Comparison of ENCODE assay signal across 17 cellular contexts in the genomic region with DNA sequence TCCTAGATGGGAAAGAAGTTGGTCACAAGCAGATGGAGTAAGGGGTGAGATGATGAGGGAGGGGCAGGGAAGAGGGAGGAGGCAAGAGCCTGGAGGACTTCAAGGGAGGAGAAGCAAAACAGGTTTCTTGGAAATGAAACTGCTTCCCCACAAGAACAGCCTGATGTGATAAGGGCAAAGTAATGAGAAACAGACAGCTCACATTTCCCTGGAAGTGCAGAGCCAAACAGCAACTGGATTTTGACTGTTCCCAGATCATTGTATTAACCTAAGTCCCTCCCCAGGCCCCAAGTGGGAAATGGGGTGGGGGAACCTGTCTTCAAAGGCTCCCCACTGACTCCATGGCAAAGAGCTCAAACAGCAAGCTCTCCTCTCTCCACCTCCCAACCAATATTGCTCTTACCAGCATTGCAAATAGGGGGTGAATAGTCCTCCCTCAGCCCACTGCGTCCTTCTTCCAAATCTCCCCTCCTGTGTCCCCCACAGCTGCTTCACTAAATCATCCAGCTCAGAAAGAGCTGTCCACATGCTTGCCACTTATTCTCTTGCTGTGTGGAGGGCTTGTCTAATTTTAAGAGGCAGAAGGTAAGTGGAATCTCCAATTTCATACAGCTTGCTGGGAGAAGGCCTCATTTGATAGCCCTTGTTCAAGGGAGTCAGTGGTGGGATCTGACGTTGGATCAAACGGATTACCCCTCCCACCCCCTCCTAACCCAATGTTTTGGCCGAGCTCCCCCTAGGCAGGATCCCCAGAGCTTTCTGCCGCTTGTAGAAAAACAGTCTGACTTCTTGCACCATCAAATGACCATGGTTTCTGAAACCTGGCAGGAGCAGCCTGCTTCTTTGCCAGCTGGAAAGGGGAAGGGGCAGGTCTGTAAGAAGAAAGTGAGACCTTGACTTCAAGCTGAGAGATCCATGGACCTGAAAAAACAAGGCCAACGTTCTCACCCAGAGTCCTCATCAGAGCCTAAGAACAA. TPM values are rescaled to one million over a fixed set of nuclear protein-coding genes. Genes with fewer than 3 reads are reported as not detected.
A peak's percentile ranks its signal among the peaks of the same experiment; 100 is the strongest.
DNase-seq lines count a peak whose midpoint lies in the region; ATAC-seq and TF ChIP-seq lines count a peak whose summit lies in the region.
"Had no signal": no experiment of that assay in that cellular context is flagged by ENCODE, and none has a peak within 500 bp of the region (broad histone marks: within the 10 kb centered on the region; RNA-seq: fewer than 3 reads in every experiment).

No MANE protein-coding gene starts in this region.

- peaks cover 10% of the 10 kb centered on the region for H3K27me3 Mint-ChIP-seq in activated CD4-positive, alpha-beta memory T cell treated with anti-CD3 and anti-CD28 coated beads for 36 hours

- no peaks in the 10 kb centered on the region for H3K36me3 Mint-ChIP-seq in activated CD4-positive, alpha-beta memory T cell treated with anti-CD3 and anti-CD28 coated beads for 36 hours

- H3K79me2 ChIP-seq in trophoblast cell (ENCODE audit: control insufficient read depth, insufficient read depth, low read length, poor library complexity), result no peaks in the 10 kb centered on the region

- H3K4ac ChIP-seq in trophoblast cell (ENCODE audit: low read depth, low read length), result no peak overlapping the region

- no peak overlapping the region for H2BK5ac ChIP-seq in trophoblast cell (ENCODE audit: low read depth, low read length, poor library complexity)

- no peak overlapping the region for H3K18ac ChIP-seq in trophoblast cell (ENCODE audit: low read length)

- no peak overlapping the region for H3K14ac ChIP-seq in trophoblast cell (ENCODE audit: low read length)

- H3K9me3 Mint-ChIP-seq in activated CD4-positive, alpha-beta memory T cell treated with anti-CD3 and anti-CD28 coated beads for 36 hours, result no peaks in the 10 kb centered on the region
- H3K9me3 Mint-ChIP-seq: activated T-helper 2 cell treated with anti-CD3 and anti-CD28 coated beads, Interferon-gamma antibody, Interleukin-2, Interleukin-4, amounts not matched to agents 10 μg/mL and 5 μg/mL and 100 μg/mL, durations not matched to agents 14 hours and 24 hours and 36 hours had no signal

- no peak overlapping the region for H2AK5ac ChIP-seq in trophoblast cell (ENCODE audit: low read length)

- H3K9ac ChIP-seq in trophoblast cell (ENCODE audit: low read length), result no peak overlapping the region

- CTCF ChIA-PET in activated CD4-positive, alpha-beta memory T cell treated with anti-CD3 and anti-CD28 coated beads for 36 hours (lab: Charles Lee), result interaction anchor here (0.6 to 1.7 kb wide), 3 partner anchors 34 to 575 kb away, joined by 3 to 7 read pairs (median 6); no protein-coding TSS in a partner anchor

- no peak for TF ChIP-seq POLR2A in vagina (IDR thresholded peaks at IDR 0.05)

- H3K27ac ChIP-seq in muscle layer of duodenum (ENCODE audit: low read length) (peak overlapping the region; percentile 31), vagina (peak overlapping the region; percentile 25), trophoblast cell (ENCODE audit: low read depth, low read length) (no peak overlapping the region)
- H3K27ac ChIP-seq: HL-60 had no signal

- no peak overlapping the region for H3K27ac Mint-ChIP-seq in activated CD4-positive, alpha-beta memory T cell treated with anti-CD3 and anti-CD28 coated beads for 36 hours
- H3K27ac Mint-ChIP-seq: activated T-helper 2 cell treated with anti-CD3 and anti-CD28 coated beads, Interferon-gamma antibody, Interleukin-2, Interleukin-4, amounts not matched to agents 10 μg/mL and 5 μg/mL and 100 μg/mL, durations not matched to agents 14 hours and 24 hours and 36 hours had no signal

- DNase-seq in NCI-H510A treated with DMSO at 0.1 percent for 48 hours (lab: John Stamatoyannopoulos, UW), result peak; percentile 57
- no peak for DNase-seq in NCI-H510A (lab: John Stamatoyannopoulos, UW)
- DNase-seq in fibroblast of mammary gland (ENCODE audit: low read depth), result peak; percentile 40
- DNase-seq in vagina (ENCODE audit: extremely low spot score in 2 of 2), result no peak
- no peak for DNase-seq in activated CD4-positive, alpha-beta memory T cell treated with anti-CD3 and anti-CD28 coated beads for 36 hours
- no peak for DNase-seq in trophoblast cell
- DNase-seq: activated CD4-positive, alpha-beta T cell treated with anti-CD3 and anti-CD28 coated beads, Interleukin-2, amount 50 U/mL, for 1 hour; caudate nucleus; NCI-H2171 treated with DMSO at 0.1 percent for 48 hours; retina; T-helper 1 cell had no signal

- intact Hi-C loops in vagina (cut with DNase I), result no loop called here
- intact Hi-C loops in activated CD4-positive, alpha-beta memory T cell treated with anti-CD3 and anti-CD28 coated beads for 36 hours (cut with micrococcal nuclease), result no loop called here

- H3K4me3 ChIP-seq in fibroblast of mammary gland (ENCODE audit: control insufficient read depth, low read depth, low read length), result no peak overlapping the region
- no peak overlapping the region for H3K4me3 ChIP-seq in muscle layer of duodenum (ENCODE audit: low read depth in 1 of 2, low read length in 2 of 2)
- no peak overlapping the region for H3K4me3 ChIP-seq in vagina
- no peak overlapping the region for H3K4me3 ChIP-seq in trophoblast cell (ENCODE audit: low read depth, low read length)

- H3K79me1 ChIP-seq in trophoblast cell (ENCODE audit: low read length), result no peaks in the 10 kb centered on the region

- H3K4me1 ChIP-seq in muscle layer of duodenum (ENCODE audit: control insufficient read depth in 1 of 2, insufficient read depth in 2 of 2, low read length in 2 of 2), result peaks cover 0 to 3% of the 10 kb centered on the region in 2 donors
- peaks cover 7% of the 10 kb centered on the region for H3K4me1 ChIP-seq in vagina
- H3K4me1 ChIP-seq in trophoblast cell (ENCODE audit: control insufficient read depth in 1 of 2, insufficient read depth in 2 of 2, low read length in 2 of 2), result peaks cover 3 to 7% of the 10 kb centered on the region in 2 experiments

- no peak overlapping the region for H3K23ac ChIP-seq in trophoblast cell (ENCODE audit: low read length)

- H3K4me2 ChIP-seq in trophoblast cell (ENCODE audit: low read length), result no peak overlapping the region

- H3K27me3 ChIP-seq in muscle layer of duodenum (ENCODE audit: low read depth, low read length) (no peaks in the 10 kb centered on the region), vagina (no peaks in the 10 kb centered on the region), trophoblast cell (ENCODE audit: insufficient read depth, low read length) (no peaks in the 10 kb centered on the region)

- TF ChIP-seq CTCF in fibroblast of mammary gland (conservative IDR thresholded peaks at IDR 0.05; ENCODE audit: control insufficient read depth, insufficient read depth, low read depth, low read length) (no peak), vagina (IDR thresholded peaks at IDR 0.05) (no peak)

- H3K4me3 Mint-ChIP-seq in activated CD4-positive, alpha-beta memory T cell treated with anti-CD3 and anti-CD28 coated beads for 36 hours, result no peak overlapping the region

- POLR2A ChIA-PET in activated CD4-positive, alpha-beta memory T cell treated with anti-CD3 and anti-CD28 coated beads for 36 hours (lab: Charles Lee), result no interaction called here

- no peaks in the 10 kb centered on the region for H3K36me3 ChIP-seq in muscle layer of duodenum (ENCODE audit: control insufficient read depth in 1 of 2, insufficient read depth in 2 of 2, low read length in 2 of 2)
- H3K36me3 ChIP-seq in vagina, result no peaks in the 10 kb centered on the region
- H3K36me3 ChIP-seq in trophoblast cell (ENCODE audit: control insufficient read depth in 1 of 2, insufficient read depth in 2 of 2, low read length in 2 of 2), result no peaks in the 10 kb centered on the region

- no peak overlapping the region for H2BK12ac ChIP-seq in trophoblast cell (ENCODE audit: low read length)

- H4K8ac ChIP-seq in trophoblast cell (ENCODE audit: low read depth, low read length), result no peak overlapping the region

- no peak overlapping the region for H4K12ac ChIP-seq in trophoblast cell (ENCODE audit: low read depth, low read length)

- no peak overlapping the region for H4K91ac ChIP-seq in trophoblast cell (ENCODE audit: low read depth, low read length)

- no peak overlapping the region for H2BK120ac ChIP-seq in trophoblast cell (ENCODE audit: insufficient read depth, low read length, poor library complexity)

- no CpG with 5 or more reads among the region's 6 CpGs for WGBS in trophoblast cell (ENCODE audit: extremely low coverage, insufficient coverage, insufficient read length)

- ATAC-seq in activated CD4-positive, CD25-positive, alpha-beta regulatory T cell treated with anti-CD3 and anti-CD28 coated beads, Interleukin-2, amount 50 U/mL, for 24 hours, result no peak

- peaks cover 23% of the 10 kb centered on the region for H3K4me1 Mint-ChIP-seq in activated CD4-positive, alpha-beta memory T cell treated with anti-CD3 and anti-CD28 coated beads for 36 hours (ENCODE audit: low read depth)

- no peak overlapping the region for H2AFZ ChIP-seq in trophoblast cell (ENCODE audit: insufficient read depth, low read length, poor library complexity)

- no peaks in the 10 kb centered on the region for H3K9me3 ChIP-seq in muscle layer of duodenum (ENCODE audit: control insufficient read depth in 1 of 2, low read length in 2 of 2)
- H3K9me3 ChIP-seq in vagina, result no peaks in the 10 kb centered on the region
- no peaks in the 10 kb centered on the region for H3K9me3 ChIP-seq in trophoblast cell (ENCODE audit: insufficient read depth, low read depth, low read length)

RNA-seq across cellular contexts. Expression of a gene that starts 56.3 kb away (rescaled TPM):
- not detected for total RNA-seq in vagina
- not detected for total RNA-seq in activated CD4-positive, alpha-beta memory T cell treated with anti-CD3 and anti-CD28 coated beads for 36 hours
- polyA plus RNA-seq in trophoblast cell (2013), result not detected in 2 replicates
- total RNA-seq: activated T-helper 2 cell treated with anti-CD3 and anti-CD28 coated beads, Interferon-gamma antibody, Interleukin-2, Interleukin-4, amounts not matched to agents 10 μg/mL and 5 μg/mL and 100 μg/mL, durations not matched to agents 14 hours and 24 hours and 36 hours; endothelial cell of umbilical vein; temporal lobe had no signal
- polyA plus RNA-seq: endothelial cell of umbilical vein had no signal

Comparison
In these comparisons a context has a peak if more than half of its experiments do, and no peak if none do; other contexts are left out.
1. DNase-seq: peak in NCI-H510A treated with DMSO at 0.1 percent for 48 hours (single experiment) and fibroblast of mammary gland (single experiment); none in NCI-H510A (single experiment), vagina (0 of 2), activated CD4-positive, alpha-beta memory T cell treated with anti-CD3 and anti-CD28 coated beads for 36 hours (single experiment) and trophoblast cell (0 of 2).